Comparison of ENCODE assay signal across 32 cellular contexts in the genomic region with DNA sequence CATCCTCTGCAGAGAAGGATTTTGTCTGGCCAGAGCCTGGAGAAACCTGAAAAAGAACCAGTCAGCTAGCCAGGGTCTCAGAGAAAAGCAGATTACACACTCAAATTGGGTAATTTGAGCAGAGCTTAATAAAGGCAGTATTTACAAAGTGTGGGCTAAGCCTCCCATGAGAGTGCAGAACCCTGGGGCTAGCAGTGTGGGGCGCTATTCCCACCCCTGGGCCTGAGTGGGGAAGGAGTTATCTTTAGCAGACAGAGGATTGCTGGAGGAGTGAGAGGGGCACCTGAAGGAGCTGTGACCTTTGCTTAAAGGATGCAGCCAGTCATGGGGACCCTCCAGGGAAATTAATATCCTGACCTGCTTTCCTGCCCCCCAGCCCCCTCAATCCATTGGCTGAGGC. TPM values are rescaled to one million over a fixed set of nuclear protein-coding genes. Genes with fewer than 3 reads are reported as not detected.
DNase-seq lines count a peak whose midpoint lies in the region; ATAC-seq, FAIRE-seq and TF ChIP-seq lines count a peak whose summit lies in the region.
"Had no signal": no experiment of that assay in that cellular context is flagged by ENCODE, and none has a peak within 500 bp of the region (broad histone marks: within the 10 kb centered on the region; RNA-seq: fewer than 3 reads in every experiment).

No MANE protein-coding gene starts in this region.

- no peak overlapping the region for H2BK15ac ChIP-seq in H1 (ENCODE audit: low read length)

- H3K9ac ChIP-seq in H1 (replicated peaks in 1 of 4; ENCODE audit: extremely low read depth in 1 of 4, low read depth in 3 of 4, low read length in 3 of 4), result no peak overlapping the region

- H3K14ac ChIP-seq in H1 (ENCODE audit: insufficient read length), result no peak overlapping the region

- TF ChIP-seq CTCF in D721Med (IDR thresholded peaks at IDR 0.05; ENCODE audit: insufficient read depth, missing control alignments) (peak; percentile 40), H1 (IDR thresholded peaks at IDR 0.05; ENCODE audit: control extremely low read depth in 1 of 3, insufficient read depth in 1 of 3, low read depth in 1 of 3, low read length in 3 of 3) (no peak), Calu3 (IDR thresholded peaks at IDR 0.05; ENCODE audit: unreplicated experiment) (no peak), foreskin keratinocyte (conservative IDR thresholded peaks at IDR 0.05) (no peak)

- H4K91ac ChIP-seq in H1 (replicated peaks; ENCODE audit: insufficient read length, low read length), result no peak overlapping the region

- H3K56ac ChIP-seq in H1 (replicated peaks; ENCODE audit: insufficient read length, low read depth, low read length), result no peak overlapping the region

- H3K9me3 Mint-ChIP-seq in stimulated activated effector memory CD8-positive, alpha-beta T cell treated with anti-CD3 and anti-CD28 coated beads, Interleukin-12 subunit alpha, Interleukin-12 subunit beta, amount 100 ng/mL, for 72 hours, result no peaks in the 10 kb centered on the region
- no peaks in the 10 kb centered on the region for H3K9me3 Mint-ChIP-seq in Calu3 (ENCODE audit: low read depth, unreplicated experiment)
- H3K9me3 Mint-ChIP-seq: T-helper 2 cell treated with Interferon-gamma antibody and Interleukin-4, amounts not matched to agents 5 μg/mL and 100 μg/mL, for 36 hours had no signal

- H3K4me2 ChIP-seq in H1 (ENCODE audit: insufficient read depth in 1 of 2, low read depth in 2 of 2, low read length in 2 of 2), result no peak overlapping the region

- TF ChIP-seq EP300 in H1 (IDR thresholded peaks at IDR 0.05; ENCODE audit: borderline replicate concordance in 1 of 2, low read depth in 2 of 2, low read length in 2 of 2), result no peak

- intact Hi-C loops in Calu3 (cut with micrococcal nuclease; ENCODE audit: unreplicated experiment), result no loop called here

- H3K4me1 ChIP-seq in H1 (replicated peaks in 1 of 4; ENCODE audit: control insufficient read depth in 3 of 4, insufficient read depth in 4 of 4, low read length in 3 of 4) (no peaks in the 10 kb centered on the region), foreskin keratinocyte (no peaks in the 10 kb centered on the region)

- CTCF ChIA-PET in H1 (lab: Charles Lee; ENCODE audit: partially characterized antibody) (interaction anchor here (0.6 to 4.5 kb wide), 16 partner anchors 10 to 312 kb away, joined by 3 to 30 read pairs (median 4); no protein-coding TSS in a partner anchor), Calu3 (lab: Charles Lee) (interaction anchor here (1.3 kb wide), 1 partner anchor 10 kb away, joined by 4 read pairs; no protein-coding TSS in a partner anchor)

- no TSS peak for BruUV-seq in Calu3 (replicated peaks; lab: Mats Ljungman, UMichigan)

- peaks cover 84% of the 10 kb centered on the region for H3K27me3 Mint-ChIP-seq in Calu3 (ENCODE audit: unreplicated experiment)

- H4K20me1 ChIP-seq in H1 (replicated peaks in 1 of 2; ENCODE audit: control insufficient read depth in 1 of 2, insufficient read depth in 2 of 2, low read length in 2 of 2), result no peaks in the 10 kb centered on the region

- H3K36me3 ChIP-seq in H1 (ENCODE audit: control insufficient read depth in 2 of 4, insufficient read depth in 4 of 4, low read length in 3 of 4), result no peaks in the 10 kb centered on the region
- H3K36me3 ChIP-seq: MG63 had no signal

- H3K36me3 Mint-ChIP-seq in stimulated activated effector memory CD8-positive, alpha-beta T cell treated with anti-CD3 and anti-CD28 coated beads, Interleukin-12 subunit alpha, Interleukin-12 subunit beta, amount 100 ng/mL, for 72 hours, result no peaks in the 10 kb centered on the region
- no peaks in the 10 kb centered on the region for H3K36me3 Mint-ChIP-seq in Calu3 (ENCODE audit: insufficient read depth, unreplicated experiment)

- no peak for DNase-seq in D721Med (ENCODE audit: insufficient read length, low spot score)
- DNase-seq in NCI-H69 (lab: John Stamatoyannopoulos, UW), result peak; percentile 9
- no peak for DNase-seq in H1 (ENCODE audit: low read depth in 1 of 2, low spot score in 2 of 2)
- DNase-seq in stimulated activated effector memory CD8-positive, alpha-beta T cell treated with anti-CD3 and anti-CD28 coated beads, Interleukin-12 subunit alpha, Interleukin-12 subunit beta, amount 100 ng/mL, for 72 hours (ENCODE audit: low spot score in 2 of 2), result no peak
- DNase-seq in NCI-H2081 (lab: John Stamatoyannopoulos, UW), result no peak
- DNase-seq in Calu3, result no peak
- no peak for DNase-seq in foreskin keratinocyte
- DNase-seq: DMS53, H7, MG63, NCI-H1417, NCI-H1694, NCI-H2081 treated with DMSO at 0.1 percent for 48 hours, NCI-H2171, NCI-H226, NCI-H510A, NCI-H748 treated with DMSO at 0.1 percent for 48 hours, SHP77, T-helper 1 cell had no signal

- no peak overlapping the region for H2BK5ac ChIP-seq in H1 (ENCODE audit: low read depth, low read length)

- no peak overlapping the region for H2AFZ ChIP-seq in H1 (ENCODE audit: low read length)

- no peaks in the 10 kb centered on the region for H3K4me1 Mint-ChIP-seq in stimulated activated effector memory CD8-positive, alpha-beta T cell treated with anti-CD3 and anti-CD28 coated beads, Interleukin-12 subunit alpha, Interleukin-12 subunit beta, amount 100 ng/mL, for 72 hours
- H3K4me1 Mint-ChIP-seq in Calu3 (ENCODE audit: low read depth, unreplicated experiment), result no peaks in the 10 kb centered on the region

- 89% methylated on average over 1 of the region's 1 CpG; no CpG with 5 or more reads in 1 of the 2 experiments for WGBS in H1 (ENCODE audit: extremely low coverage in 1 of 2, insufficient coverage in 1 of 2, insufficient read length in 1 of 2, insufficient replicate concordance in 2 of 2, low coverage in 1 of 2, low lambda C conversion rate in 2 of 2, missing lambda C conversion rate in 1 of 2), 2 experiments

- TF ChIP-seq RAD21 in H1 (IDR thresholded peaks at IDR 0.05 in 1 of 2, conservative IDR thresholded peaks at IDR 0.05 in 1 of 2; ENCODE audit: low read depth in 2 of 2, low read length in 2 of 2), result no peak

- H3K4me3 ChIP-seq in H1 (ENCODE audit: extremely low read depth in 1 of 4, insufficient read depth in 2 of 4, low read depth in 3 of 4, low read length in 4 of 4), result no peak overlapping the region
- H3K4me3 ChIP-seq: GM12878, K562, MG63 had no signal

- H3K4ac ChIP-seq in H1 (replicated peaks; ENCODE audit: insufficient read length, low read depth, low read length), result no peak overlapping the region

- POLR2A ChIA-PET in H1 (lab: Charles Lee; ENCODE audit: partially characterized antibody), result no interaction called here

- no peaks in the 10 kb centered on the region for H3K79me1 ChIP-seq in H1 (ENCODE audit: low read depth, low read length)

- H3K23me2 ChIP-seq in H1 (ENCODE audit: low read depth, low read length), result no peaks in the 10 kb centered on the region

- peak overlapping the region; percentile 42; the same call in 1 of the 2 replicates for H4K8ac ChIP-seq in H1 (ENCODE audit: extremely low read depth, insufficient read depth, low read length)

- H3K9me3 ChIP-seq in H1 (ENCODE audit: insufficient read depth in 2 of 2, low read depth in 1 of 2, low read length in 1 of 2), result no peaks in the 10 kb centered on the region
- H3K9me3 ChIP-seq: MG63 had no signal

- H3K79me2 ChIP-seq in H1 (ENCODE audit: control insufficient read depth in 1 of 2, insufficient read depth in 2 of 2, low read length in 2 of 2), result no peaks in the 10 kb centered on the region

- no peak overlapping the region for H3K23ac ChIP-seq in H1 (ENCODE audit: insufficient read length)

- ATAC-seq in stimulated activated effector memory CD8-positive, alpha-beta T cell treated with anti-CD3 and anti-CD28 coated beads, Interleukin-12 subunit alpha, Interleukin-12 subunit beta, amount 100 ng/mL, for 72 hours, result no peak
- no peak for ATAC-seq in foreskin keratinocyte
- ATAC-seq: GM12878, Panc1 had no signal

- no peak overlapping the region for H4K5ac ChIP-seq in H1 (ENCODE audit: insufficient read length, low read depth, low read length)

- no peak overlapping the region for H3K4me3 Mint-ChIP-seq in stimulated activated effector memory CD8-positive, alpha-beta T cell treated with anti-CD3 and anti-CD28 coated beads, Interleukin-12 subunit alpha, Interleukin-12 subunit beta, amount 100 ng/mL, for 72 hours
- H3K4me3 Mint-ChIP-seq in Calu3 (ENCODE audit: low read depth, unreplicated experiment), result no peak overlapping the region
- H3K4me3 Mint-ChIP-seq: B cell; T-helper 2 cell treated with Interferon-gamma antibody and Interleukin-4, amounts not matched to agents 5 μg/mL and 100 μg/mL, for 36 hours had no signal

- H3K18ac ChIP-seq in H1 (ENCODE audit: extremely low read depth, low read length), result no peak overlapping the region

- no peak overlapping the region for H2BK12ac ChIP-seq in H1 (ENCODE audit: low read depth, low read length)

- TF ChIP-seq POLR2A in H1 (IDR thresholded peaks at IDR 0.05; ENCODE audit: control extremely low read depth in 1 of 2, low read depth in 2 of 2, low read length in 2 of 2), result no peak

- no peak overlapping the region for H3K27ac ChIP-seq in H1 (ENCODE audit: low read depth, low read length)
- H3K27ac ChIP-seq in foreskin keratinocyte, result no peak overlapping the region
- H3K27ac ChIP-seq: RWPE1 had no signal

- FAIRE-seq in D721Med (lab: Jason Lieb, UNC) (no peak), H1 (lab: Jason Lieb, UNC) (no peak)
- FAIRE-seq: GM12878, K562 had no signal

- H2BK20ac ChIP-seq in H1 (ENCODE audit: low read length), result no peak overlapping the region

- peak overlapping the region; percentile 2 for H3K27ac Mint-ChIP-seq in stimulated activated effector memory CD8-positive, alpha-beta T cell treated with anti-CD3 and anti-CD28 coated beads, Interleukin-12 subunit alpha, Interleukin-12 subunit beta, amount 100 ng/mL, for 72 hours
- no peak overlapping the region for H3K27ac Mint-ChIP-seq in Calu3 (ENCODE audit: unreplicated experiment)
- H3K27ac Mint-ChIP-seq: B cell; T-helper 2 cell treated with Interferon-gamma antibody and Interleukin-4, amounts not matched to agents 5 μg/mL and 100 μg/mL, for 36 hours had no signal

- H2AK5ac ChIP-seq in H1 (ENCODE audit: low read depth, low read length), result no peak overlapping the region

- H2BK120ac ChIP-seq in H1 (replicated peaks; ENCODE audit: low read depth, low read length), result no peak overlapping the region

- H3K27me3 ChIP-seq in H1 (replicated peaks in 1 of 4; ENCODE audit: control insufficient read depth in 3 of 4, extremely low read depth in 1 of 4, insufficient read depth in 3 of 4, low read length in 3 of 4) (peaks cover 0 to 1% (median 0%) of the 10 kb centered on the region in 4 experiments; a peak in 1 of 7 replicates), foreskin keratinocyte (no peaks in the 10 kb centered on the region)
- H3K27me3 ChIP-seq: MG63 had no signal

RNA-seq across cellular contexts. Expression of a gene that starts 46.2 kb away (rescaled TPM):
- total RNA-seq in H1 (2021; fragmentation: NEBNext Ultra II Directional; extraction: Animal tissue kit (Norgen Biotek cat#: 25700)), result not detected in 2 replicates
- polyA plus RNA-seq in H1 (2011; rRNA removed), result not detected in 2 replicates
- polyA plus RNA-seq in H1 (2011; cell fraction: cytosol; rRNA removed), result not detected
- polyA plus RNA-seq in H1 (2011; cell fraction: nucleus; rRNA removed), result not detected
- polyA plus RNA-seq in H1 (2012, experiment 1 of 2), result not detected in 4 replicates
- not detected for polyA plus RNA-seq in H1 (2012, experiment 2 of 2)
- polyA plus RNA-seq in H1 (2013, experiment 1 of 2), result not detected
- not detected for polyA plus RNA-seq in H1 (2013, experiment 2 of 2)
- 0.17 TPM in 1 of 2 replicates, not detected in the other for polyA minus RNA-seq in H1 (2011; rRNA and poly(A)+ RNA removed)
- polyA minus RNA-seq in H1 (2011; cell fraction: cytosol; rRNA and poly(A)+ RNA removed), result not detected
- not detected for polyA minus RNA-seq in H1 (2011; cell fraction: nucleus; rRNA and poly(A)+ RNA removed)
- total RNA-seq in Calu3 (2022), result not detected in 2 replicates
- total RNA-seq in foreskin keratinocyte, result not detected in 2 replicates
- polyA plus RNA-seq in foreskin keratinocyte, result not detected in 2 replicates
- total RNA-seq: A673, Daoy, G401, H7, HT1080, LHCN-M2, SK-MEL-5 had no signal
- polyA plus RNA-seq: K562 had no signal

RNA-seq across cellular contexts. Expression of a gene that starts 58.5 kb away (rescaled TPM):
- total RNA-seq in H1 (2021; fragmentation: NEBNext Ultra II Directional; extraction: Animal tissue kit (Norgen Biotek cat#: 25700)), result 0.37 and 1.1 TPM in 2 replicates
- polyA plus RNA-seq in H1 (2011; rRNA removed) (0.42 and 0.61 TPM in 2 replicates), foreskin keratinocyte (0.44 and 0.45 TPM in 2 replicates)
- 0.27 TPM for polyA plus RNA-seq in H1 (2011; cell fraction: cytosol; rRNA removed)
- polyA plus RNA-seq in H1 (2011; cell fraction: nucleus; rRNA removed), result 0.34 TPM
- 0.11 to 0.43 TPM (median 0.21 TPM) in 4 replicates for polyA plus RNA-seq in H1 (2012, experiment 1 of 2)
- 0.04 TPM for polyA plus RNA-seq in H1 (2012, experiment 2 of 2)
- 0.28 TPM for polyA plus RNA-seq in H1 (2013, experiment 1 of 2)
- 0.24 TPM for polyA plus RNA-seq in H1 (2013, experiment 2 of 2)
- 0.66 and 1.0 TPM in 2 replicates for polyA minus RNA-seq in H1 (2011; rRNA and poly(A)+ RNA removed)
- 1.2 TPM for polyA minus RNA-seq in H1 (2011; cell fraction: cytosol; rRNA and poly(A)+ RNA removed)
- 1.2 TPM for polyA minus RNA-seq in H1 (2011; cell fraction: nucleus; rRNA and poly(A)+ RNA removed)
- total RNA-seq in Calu3 (2022) (0.87 and 1.1 TPM in 2 replicates), foreskin keratinocyte (0.92 and 1.1 TPM in 2 replicates)
- total RNA-seq: A673, G401, H7, HT1080, OCI-LY7, SK-MEL-5 had no signal
- polyA plus RNA-seq: K562 had no signal
